In the genomic region with DNA sequence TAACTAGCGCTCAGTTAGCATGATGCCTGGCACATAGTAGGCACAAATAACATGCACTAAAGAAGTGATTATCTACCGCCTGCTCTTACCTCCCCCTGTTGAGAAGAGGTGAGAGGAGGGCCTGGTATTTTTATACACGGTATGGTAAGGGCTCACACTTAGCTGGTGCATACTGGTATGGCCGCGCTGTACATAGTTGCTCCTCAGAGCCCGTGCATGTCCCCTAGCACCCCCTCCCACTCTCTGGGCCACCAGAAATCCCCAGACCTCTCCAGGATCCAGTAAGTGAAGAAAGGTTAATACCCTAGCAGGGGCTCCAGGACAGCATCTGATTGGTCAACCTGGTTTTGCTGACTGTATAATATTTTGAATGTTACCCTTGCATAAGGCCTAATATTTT, we compare ENCODE assay signal across 34 cellular contexts.
"Had no signal": no experiment of that assay in that cellular context is flagged by ENCODE, and none has a peak within 500 bp of the region (broad histone marks: within the 10 kb centered on the region; RNA-seq: fewer than 3 reads in every experiment).

No MANE protein-coding gene starts in this region.

- H3K9me3 ChIP-seq: MG63 had no signal

- H3K4me3 ChIP-seq: MG63 had no signal

- H3K27me3 ChIP-seq: MG63 had no signal

- DNase-seq: Karpas-422, Kasumi-1, MG63, MM.1S, MV-4-11, NCI-H1048, NCI-H1092, NCI-H1092 treated with DMSO at 0.1 percent for 48 hours, NCI-H1105, NCI-H1105 treated with DMSO at 0.1 percent for 48 hours, NCI-H1417, NCI-H1417 treated with DMSO at 0.1 percent for 48 hours, NCI-H1436, NCI-H1436 treated with DMSO at 0.1 percent for 48 hours, NCI-H146, NCI-H1694, NCI-H1694 treated with DMSO at 0.1 percent for 48 hours, NCI-H187, NCI-H187 treated with DMSO at 0.1 percent for 48 hours, NCI-H1930, NCI-H2029, NCI-H2029 treated with DMSO at 0.1 percent for 48 hours, NCI-H2081, NCI-H2081 treated with DMSO at 0.1 percent for 48 hours, NCI-H2107, NCI-H2171, NCI-H2171 treated with DMSO at 0.1 percent for 48 hours, NCI-H2227 treated with DMSO at 0.1 percent for 48 hours, NCI-H226, NCI-H345, NCI-H446, NCI-H446 treated with DMSO at 0.1 percent for 48 hours, NCI-H510A, NCI-H510A treated with DMSO at 0.1 percent for 48 hours had no signal

- H3K36me3 ChIP-seq: MG63 had no signal
